4 cellular contexts compared by ENCODE assay signal in genomic region chr4:100196388-100197071, GRCh38. TPM values are rescaled to one million over a fixed set of nuclear protein-coding genes. Genes with fewer than 3 reads are reported as not detected.
"Had no signal": no experiment of that assay in that cellular context is flagged by ENCODE, and none has a peak within 500 bp of the region (broad histone marks: within the 10 kb centered on the region; RNA-seq: fewer than 3 reads in every experiment).

No MANE protein-coding gene starts in this region.

RNA-seq across cellular contexts. Expression of gene DDIT4L, which starts 6.3 kb away (rescaled TPM):
- total RNA-seq: activated B cell treated with CpG ODN at 0.5 μM for 24 hours; activated CD4-positive, alpha-beta T cell treated with anti-CD3 and anti-CD28 coated beads, Interleukin-2, amount 10 ng/mL, durations not matched to agents 7 days and 5 days; activated CD8-positive, alpha-beta T cell treated with anti-CD3 and anti-CD28 coated beads, Interleukin-2, amount 10 ng/mL, durations not matched to agents 7 days and 5 days; T-helper 17 cell had no signal
